Comparison of ENCODE assay signal across 11 cellular contexts in genomic region chr20:53857723-53858236, GRCh38.
A peak's percentile ranks its signal among the peaks of the same experiment; 100 is the strongest.
DNase-seq lines count a peak whose midpoint lies in the region; ATAC-seq and TF ChIP-seq lines count a peak whose summit lies in the region.
"Had no signal": no experiment of that assay in that cellular context is flagged by ENCODE, and none has a peak within 500 bp of the region (broad histone marks: within the 10 kb centered on the region; RNA-seq: fewer than 3 reads in every experiment).

No MANE protein-coding gene starts in this region.

- POLR2A ChIA-PET in HCT116 (lab: Charles Lee): no interaction called here

- TF ChIP-seq CTCF in HCT116 (IDR thresholded peaks at IDR 0.05 in 2 of 3, conservative IDR thresholded peaks at IDR 0.05 in 1 of 3; ENCODE audit: borderline replicate concordance in 1 of 3, insufficient read depth in 1 of 3, low read depth in 2 of 3, low read length in 2 of 3) (no peak), GM13976 (IDR thresholded peaks at IDR 0.05; ENCODE audit: borderline replicate concordance, control extremely low read depth, extremely low read depth, insufficient read depth, missing control alignments) (no peak)

- no peak overlapping the region for H3K4me3 Mint-ChIP-seq in activated T-helper 17 cell treated with anti-CD3 and anti-CD28 coated beads, Interleukin-2, amount 50 U/mL, for 72 hours

- no peak for TF ChIP-seq RAD21 in HCT116 (IDR thresholded peaks at IDR 0.05; ENCODE audit: low read depth)

- ATAC-seq in HCT116: no peak
- ATAC-seq in left cardiac atrium: peak in 1 of 2 donors; percentile 39
- no peak for ATAC-seq in activated T-helper 17 cell treated with anti-CD3 and anti-CD28 coated beads, Interleukin-2, amount 50 U/mL, for 72 hours (replicated peaks)

- no peak for DNase-seq in HCT116 (ENCODE audit: low read depth, low spot score)
- DNase-seq in NCI-H82 (lab: John Stamatoyannopoulos, UW): peak; percentile 69
- peak; percentile 45 for DNase-seq in left cardiac atrium
- DNase-seq in retina: peak; percentile 62
- no peak for DNase-seq in SIG-M5 (lab: John Stamatoyannopoulos, UW)
- no peak for DNase-seq in GM13976 (ENCODE audit: low spot score)
- no peak for DNase-seq in NCI-H1436 treated with DMSO at 0.1 percent for 48 hours (lab: John Stamatoyannopoulos, UW)
- DNase-seq: activated CD4-positive, alpha-beta T cell treated with anti-CD3 and anti-CD28 coated beads, Interleukin-2, amount 50 U/mL, for 1 hour; EL; NCI-H1092 had no signal

- H3K79me2 ChIP-seq in HCT116 (ENCODE audit: insufficient read depth, low read length): no peaks in the 10 kb centered on the region

- no peaks in the 10 kb centered on the region for H3K27me3 Mint-ChIP-seq in activated T-helper 17 cell treated with anti-CD3 and anti-CD28 coated beads, Interleukin-2, amount 50 U/mL, for 72 hours

- no peaks in the 10 kb centered on the region for H3K9me3 Mint-ChIP-seq in activated T-helper 17 cell treated with anti-CD3 and anti-CD28 coated beads, Interleukin-2, amount 50 U/mL, for 72 hours

- no peaks in the 10 kb centered on the region for H4K20me1 ChIP-seq in HCT116 (ENCODE audit: insufficient read depth)

- H3K27ac Mint-ChIP-seq in activated T-helper 17 cell treated with anti-CD3 and anti-CD28 coated beads, Interleukin-2, amount 50 U/mL, for 72 hours: no peak overlapping the region

- in situ Hi-C loops in GM13976 (cut with MboI; ENCODE audit: low sequenced_read_pairs, unreplicated experiment): no loop called here

- no peak for TF ChIP-seq POLR2A in HCT116 (IDR thresholded peaks at IDR 0.05; ENCODE audit: borderline replicate concordance, extremely low read depth, insufficient read depth, insufficient read length)

- intact Hi-C loops in HCT116 (cut with micrococcal nuclease): no loop called here
- intact Hi-C loops in left cardiac atrium (cut with DNase I): no loop called here

- peaks cover 9% of the 10 kb centered on the region for H3K4me1 Mint-ChIP-seq in activated T-helper 17 cell treated with anti-CD3 and anti-CD28 coated beads, Interleukin-2, amount 50 U/mL, for 72 hours

- H3K9me3 ChIP-seq in HCT116 (ENCODE audit: control insufficient read depth in 1 of 2, insufficient read depth in 1 of 2, low read depth in 1 of 2, low read length in 2 of 2): no peaks in the 10 kb centered on the region

- H3K4me2 ChIP-seq in HCT116 (ENCODE audit: low read length): no peak overlapping the region

- CTCF ChIA-PET in HCT116 (lab: Charles Lee): no interaction called here

- H2AFZ ChIP-seq in HCT116 (ENCODE audit: low read depth, low read length, poor library complexity, severe bottlenecking): peak overlapping the region; percentile 5

- RAD21 ChIA-PET in HCT116 (lab: Charles Lee; ENCODE audit: low non-redundant PET in 1 of 2, low total read pairs in 2 of 2, uncharacterized antibody in 2 of 2, unreplicated experiment in 2 of 2): no interaction called here

- H3K9me2 ChIP-seq in HCT116 (ENCODE audit: insufficient read depth): no peaks in the 10 kb centered on the region

- H3K36me3 ChIP-seq in HCT116 (ENCODE audit: control insufficient read depth in 1 of 2, insufficient read depth in 2 of 2, low read length in 2 of 2): no peaks in the 10 kb centered on the region

- H3K4me1 ChIP-seq in HCT116 (ENCODE audit: control insufficient read depth in 1 of 2, insufficient read depth in 2 of 2, low read length in 2 of 2): peaks cover 6 to 9% of the 10 kb centered on the region in 2 experiments

- no peak overlapping the region for H3K27ac ChIP-seq in HCT116 (ENCODE audit: low read depth, low read length)

- H3K36me3 Mint-ChIP-seq in activated T-helper 17 cell treated with anti-CD3 and anti-CD28 coated beads, Interleukin-2, amount 50 U/mL, for 72 hours (ENCODE audit: low read depth): no peaks in the 10 kb centered on the region

- H3K9ac ChIP-seq in HCT116 (ENCODE audit: low read length): no peak overlapping the region

- no peak overlapping the region for H3K4me3 ChIP-seq in HCT116 (replicated peaks in 1 of 2; ENCODE audit: low read depth in 1 of 2, low read length in 2 of 2)

- no peaks in the 10 kb centered on the region for H3K27me3 ChIP-seq in HCT116 (ENCODE audit: insufficient read depth, low read length)

- BruUV-seq in HCT116 (replicated peaks; lab: Mats Ljungman, UMichigan): no TSS peak

TF ChIP-seq in HCT116, 20 proteins besides CTCF, POLR2A, EP300 and RAD21:
- TF ChIP-seq ZFX (IDR thresholded peaks at IDR 0.05): no peak
- TF ChIP-seq ELF1 (IDR thresholded peaks at IDR 0.05; ENCODE audit: borderline replicate concordance, low read depth): no peak
- TF ChIP-seq, protein P1, sequence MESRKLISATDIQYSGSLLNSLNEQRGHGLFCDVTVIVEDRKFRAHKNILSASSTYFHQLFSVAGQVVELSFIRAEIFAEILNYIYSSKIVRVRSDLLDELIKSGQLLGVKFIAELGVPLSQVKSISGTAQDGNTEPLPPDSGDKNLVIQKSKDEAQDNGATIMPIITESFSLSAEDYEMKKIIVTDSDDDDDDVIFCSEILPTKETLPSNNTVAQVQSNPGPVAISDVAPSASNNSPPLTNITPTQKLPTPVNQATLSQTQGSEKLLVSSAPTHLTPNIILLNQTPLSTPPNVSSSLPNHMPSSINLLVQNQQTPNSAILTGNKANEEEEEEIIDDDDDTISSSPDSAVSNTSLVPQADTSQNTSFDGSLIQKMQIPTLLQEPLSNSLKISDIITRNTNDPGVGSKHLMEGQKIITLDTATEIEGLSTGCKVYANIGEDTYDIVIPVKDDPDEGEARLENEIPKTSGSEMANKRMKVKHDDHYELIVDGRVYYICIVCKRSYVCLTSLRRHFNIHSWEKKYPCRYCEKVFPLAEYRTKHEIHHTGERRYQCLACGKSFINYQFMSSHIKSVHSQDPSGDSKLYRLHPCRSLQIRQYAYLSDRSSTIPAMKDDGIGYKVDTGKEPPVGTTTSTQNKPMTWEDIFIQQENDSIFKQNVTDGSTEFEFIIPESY (IDR thresholded peaks at IDR 0.05; ENCODE audit: extremely low read depth, insufficient replicate concordance, low read length): no peak
- TF ChIP-seq ATF3 (IDR thresholded peaks at IDR 0.05): no peak
- TF ChIP-seq JUND (IDR thresholded peaks at IDR 0.05): no peak
- TF ChIP-seq ZNF274 (IDR thresholded peaks at IDR 0.05; ENCODE audit: low read depth, low read length): no peak
- TF ChIP-seq FOSL1 (IDR thresholded peaks at IDR 0.05; ENCODE audit: low read depth): no peak
- TF ChIP-seq, protein P2, sequence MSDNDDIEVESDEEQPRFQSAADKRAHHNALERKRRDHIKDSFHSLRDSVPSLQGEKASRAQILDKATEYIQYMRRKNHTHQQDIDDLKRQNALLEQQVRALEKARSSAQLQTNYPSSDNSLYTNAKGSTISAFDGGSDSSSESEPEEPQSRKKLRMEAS (IDR thresholded peaks at IDR 0.05): no peak
- no peak for TF ChIP-seq TCF7L2 (IDR thresholded peaks at IDR 0.05; ENCODE audit: borderline replicate concordance, extremely low read depth, insufficient read depth, insufficient read length)
- TF ChIP-seq EZH2 (IDR thresholded peaks at IDR 0.05): no peak
- no peak for TF ChIP-seq YY1 (IDR thresholded peaks at IDR 0.05; ENCODE audit: extremely low read depth, insufficient replicate concordance, low read depth, low read length)
- no peak for TF ChIP-seq CBX3 (IDR thresholded peaks at IDR 0.05; ENCODE audit: low read depth)
- no peak for TF ChIP-seq POLR2AphosphoS5 (IDR thresholded peaks at IDR 0.05; ENCODE audit: low read depth, low read length)
- TF ChIP-seq, protein P3, sequence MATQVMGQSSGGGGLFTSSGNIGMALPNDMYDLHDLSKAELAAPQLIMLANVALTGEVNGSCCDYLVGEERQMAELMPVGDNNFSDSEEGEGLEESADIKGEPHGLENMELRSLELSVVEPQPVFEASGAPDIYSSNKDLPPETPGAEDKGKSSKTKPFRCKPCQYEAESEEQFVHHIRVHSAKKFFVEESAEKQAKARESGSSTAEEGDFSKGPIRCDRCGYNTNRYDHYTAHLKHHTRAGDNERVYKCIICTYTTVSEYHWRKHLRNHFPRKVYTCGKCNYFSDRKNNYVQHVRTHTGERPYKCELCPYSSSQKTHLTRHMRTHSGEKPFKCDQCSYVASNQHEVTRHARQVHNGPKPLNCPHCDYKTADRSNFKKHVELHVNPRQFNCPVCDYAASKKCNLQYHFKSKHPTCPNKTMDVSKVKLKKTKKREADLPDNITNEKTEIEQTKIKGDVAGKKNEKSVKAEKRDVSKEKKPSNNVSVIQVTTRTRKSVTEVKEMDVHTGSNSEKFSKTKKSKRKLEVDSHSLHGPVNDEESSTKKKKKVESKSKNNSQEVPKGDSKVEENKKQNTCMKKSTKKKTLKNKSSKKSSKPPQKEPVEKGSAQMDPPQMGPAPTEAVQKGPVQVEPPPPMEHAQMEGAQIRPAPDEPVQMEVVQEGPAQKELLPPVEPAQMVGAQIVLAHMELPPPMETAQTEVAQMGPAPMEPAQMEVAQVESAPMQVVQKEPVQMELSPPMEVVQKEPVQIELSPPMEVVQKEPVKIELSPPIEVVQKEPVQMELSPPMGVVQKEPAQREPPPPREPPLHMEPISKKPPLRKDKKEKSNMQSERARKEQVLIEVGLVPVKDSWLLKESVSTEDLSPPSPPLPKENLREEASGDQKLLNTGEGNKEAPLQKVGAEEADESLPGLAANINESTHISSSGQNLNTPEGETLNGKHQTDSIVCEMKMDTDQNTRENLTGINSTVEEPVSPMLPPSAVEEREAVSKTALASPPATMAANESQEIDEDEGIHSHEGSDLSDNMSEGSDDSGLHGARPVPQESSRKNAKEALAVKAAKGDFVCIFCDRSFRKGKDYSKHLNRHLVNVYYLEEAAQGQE (IDR thresholded peaks at IDR 0.05; ENCODE audit: low read depth): no peak
- no peak for TF ChIP-seq EGR1 (IDR thresholded peaks at IDR 0.05; ENCODE audit: low read depth)
- no peak for TF ChIP-seq SIN3A (IDR thresholded peaks at IDR 0.05; ENCODE audit: low read depth)

Comparison
In these comparisons a context has a peak if more than half of its experiments do, and no peak if none do; other contexts are left out.
1. DNase-seq: peak in NCI-H82 (single experiment), left cardiac atrium (single experiment) and retina (single experiment); none in HCT116 (single experiment), SIG-M5 (single experiment), GM13976 (single experiment) and NCI-H1436 treated with DMSO at 0.1 percent for 48 hours (single experiment).